Comparison of ENCODE assay signal across 9 cellular contexts in genomic region chr19:13872695-13873389, GRCh38. TPM values are rescaled to one million over a fixed set of nuclear protein-coding genes. Genes with fewer than 3 reads are reported as not detected.
DNase-seq lines count a peak whose midpoint lies in the region; ATAC-seq and TF ChIP-seq lines count a peak whose summit lies in the region.
"Had no signal": no experiment of that assay in that cellular context is flagged by ENCODE, and none has a peak within 500 bp of the region (broad histone marks: within the 10 kb centered on the region; RNA-seq: fewer than 3 reads in every experiment).

No MANE protein-coding gene starts in this region.

- no peak overlapping the region for H3K27ac ChIP-seq in CD8-positive, alpha-beta T cell (ENCODE audit: low read depth, low read length)

- POLR2A ChIA-PET in CD8-positive, alpha-beta T cell (lab: Charles Lee) = interaction anchor here (1.5 kb wide), 1 partner anchor 159 kb away, joined by 5 read pairs; the partner anchor contains the start of gene IL27RA

- peak; percentile 96 for ATAC-seq in CD8-positive, alpha-beta T cell
- peak; percentile 80 for ATAC-seq in memory B cell (ENCODE audit: low read depth)

- H3K9me3 Mint-ChIP-seq in CD8-positive, alpha-beta T cell = no peaks in the 10 kb centered on the region
- no peaks in the 10 kb centered on the region for H3K9me3 Mint-ChIP-seq in memory B cell

- intact Hi-C loops in CD8-positive, alpha-beta T cell (cut with DNase I, micrococcal nuclease) = no loop called here

- H3K9me3 ChIP-seq in CD8-positive, alpha-beta T cell (ENCODE audit: low read length) = no peaks in the 10 kb centered on the region

- CTCF ChIA-PET in CD8-positive, alpha-beta T cell (lab: Charles Lee) = interaction anchor here (0.9 to 3.1 kb wide), 4 partner anchors 11 to 201 kb away, joined by 3 to 14 read pairs (median 6); no protein-coding TSS in a partner anchor

- peak; percentile 13 for TF ChIP-seq CTCF in CD8-positive, alpha-beta T cell (IDR thresholded peaks at IDR 0.05)

- peak overlapping the region; percentile 30 for H3K4me3 ChIP-seq in CD8-positive, alpha-beta T cell (ENCODE audit: low read depth, low read length)

- peaks cover 9% of the 10 kb centered on the region for H3K4me1 Mint-ChIP-seq in CD8-positive, alpha-beta T cell (ENCODE audit: low read depth)
- peaks cover 8% of the 10 kb centered on the region for H3K4me1 Mint-ChIP-seq in memory B cell

- H3K4me3 Mint-ChIP-seq in CD8-positive, alpha-beta T cell = peak overlapping the region; percentile 76
- H3K4me3 Mint-ChIP-seq in memory B cell = peak overlapping the region; percentile 74

- peaks cover 7% of the 10 kb centered on the region for H3K4me1 ChIP-seq in CD8-positive, alpha-beta T cell (ENCODE audit: insufficient read depth, low read length)

- H3K36me3 Mint-ChIP-seq in CD8-positive, alpha-beta T cell = no peaks in the 10 kb centered on the region
- no peaks in the 10 kb centered on the region for H3K36me3 Mint-ChIP-seq in memory B cell

- no peak overlapping the region for H3K27ac Mint-ChIP-seq in CD8-positive, alpha-beta T cell
- H3K27ac Mint-ChIP-seq in memory B cell = no peak overlapping the region

- H3K27me3 Mint-ChIP-seq in CD8-positive, alpha-beta T cell (ENCODE audit: low read depth) = peaks cover 9% of the 10 kb centered on the region
- H3K27me3 Mint-ChIP-seq in memory B cell = peaks cover 23% of the 10 kb centered on the region

- H3K36me3 ChIP-seq in CD8-positive, alpha-beta T cell (ENCODE audit: insufficient read depth, low read length) = no peaks in the 10 kb centered on the region

- no peaks in the 10 kb centered on the region for H3K27me3 ChIP-seq in CD8-positive, alpha-beta T cell (ENCODE audit: insufficient read depth, low read length)

- peak in 3 of 7 experiments; percentile 41 to 62 (median 55) for DNase-seq in CD8-positive, alpha-beta T cell
- DNase-seq in NOMO-1 (lab: John Stamatoyannopoulos, UW; ENCODE audit: unreplicated experiment in 2 of 2) (peak; percentile 35 to 52), cerebellar cortex (ENCODE audit: low spot score) (peak; percentile 66), memory B cell (ENCODE audit: low spot score in 2 of 2) (peak in 1 of 2 donors; percentile 53), epidermal melanocyte (ENCODE audit: insufficient read length, low spot score) (no peak), NCI-H1417 treated with DMSO at 0.1 percent for 48 hours (lab: John Stamatoyannopoulos, UW) (no peak), NCI-H2227 (lab: John Stamatoyannopoulos, UW; ENCODE audit: unreplicated experiment) (no peak), GDM1 (lab: John Stamatoyannopoulos, UW) (no peak)

RNA-seq across cellular contexts. Expression of gene NANOS3, which starts 4.1 kb away (rescaled TPM):
- not detected for total RNA-seq in CD8-positive, alpha-beta T cell
- total RNA-seq: dermis microvascular lymphatic vessel endothelial cell had no signal

RNA-seq across cellular contexts. Expression of gene BRME1, which starts 33.1 kb away (rescaled TPM):
- total RNA-seq in CD8-positive, alpha-beta T cell = 1 to 10 TPM; 1.0 to 1.2 TPM

RNA-seq across cellular contexts. Expression of gene CC2D1A, which starts 33.2 kb away (rescaled TPM):
- total RNA-seq in CD8-positive, alpha-beta T cell = 10 to 100 TPM; 11.3 to 16.0 TPM

Comparison
In these comparisons a context has a peak if more than half of its experiments do, and no peak if none do; other contexts are left out.
1. DNase-seq: peak in NOMO-1 (2 of 2) and cerebellar cortex (single experiment); none in epidermal melanocyte (single experiment), NCI-H1417 treated with DMSO at 0.1 percent for 48 hours (single experiment), NCI-H2227 (single experiment) and GDM1 (single experiment).